8 cellular contexts compared by ENCODE assay signal in the genomic region with DNA sequence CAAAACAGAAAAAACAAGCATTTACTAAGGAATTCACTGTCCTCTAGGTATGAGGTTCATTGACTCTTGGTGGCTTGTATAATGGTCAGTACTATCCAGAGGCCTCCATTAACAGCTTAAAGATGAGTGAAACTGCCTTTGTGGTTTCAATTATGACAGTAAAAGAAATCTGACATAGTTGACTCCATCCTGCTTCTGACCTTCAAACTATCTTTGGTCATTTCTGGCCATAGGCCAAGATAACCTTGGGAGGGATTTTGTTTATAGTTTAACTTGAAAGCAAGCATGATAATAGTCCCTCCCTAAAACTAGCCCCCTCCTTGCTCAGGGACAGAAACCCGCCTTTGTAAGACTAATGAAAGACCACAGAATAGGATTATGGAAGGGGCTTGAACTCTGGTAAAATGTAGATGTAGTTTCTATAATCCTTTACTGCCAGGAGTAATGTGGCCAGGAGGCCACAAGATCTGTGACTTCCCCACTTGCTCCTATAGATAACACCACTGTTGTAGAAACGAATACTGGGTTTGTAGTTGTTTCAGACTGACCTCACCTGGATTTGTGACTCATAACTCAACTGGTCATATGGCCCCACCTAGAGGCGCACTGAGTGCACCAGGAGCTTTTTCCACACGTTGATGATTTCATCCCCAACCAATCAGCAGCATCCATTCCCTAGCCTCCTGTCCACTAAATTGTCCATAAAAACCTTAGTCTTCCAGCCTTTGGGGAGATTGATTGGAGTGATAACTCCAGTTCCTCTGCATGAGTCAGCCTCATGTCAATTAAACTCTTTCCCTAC. TPM values are rescaled to one million over a fixed set of nuclear protein-coding genes. Genes with fewer than 3 reads are reported as not detected.
DNase-seq lines count a peak whose midpoint lies in the region; ATAC-seq and TF ChIP-seq lines count a peak whose summit lies in the region.

No MANE protein-coding gene starts in this region.

- no peak overlapping the region for H3K4me3 ChIP-seq in SU-DHL-6 (ENCODE audit: insufficient read depth, low read length, poor library complexity, severe bottlenecking)
- H3K4me3 ChIP-seq in trophoblast cell (ENCODE audit: low read depth, low read length), result no peak overlapping the region

- H3K4me2 ChIP-seq in SU-DHL-6 (ENCODE audit: low read depth, low read length, poor library complexity, severe bottlenecking) (no peak overlapping the region), trophoblast cell (ENCODE audit: low read length) (no peak overlapping the region)

- H4K8ac ChIP-seq in trophoblast cell (ENCODE audit: low read depth, low read length), result no peak overlapping the region

- no peaks in the 10 kb centered on the region for H3K36me3 Mint-ChIP-seq in endothelial cell (ENCODE audit: low read depth, unreplicated experiment)

- H3K4me1 ChIP-seq in trophoblast cell (ENCODE audit: control insufficient read depth in 1 of 2, insufficient read depth in 2 of 2, low read length in 2 of 2), result peaks cover 5 to 10% of the 10 kb centered on the region in 2 experiments

- TF ChIP-seq CTCF in SU-DHL-6 (IDR thresholded peaks at IDR 0.05; ENCODE audit: insufficient read depth, low read length, poor library complexity, severe bottlenecking) (peak; percentile 39), endothelial cell (IDR thresholded peaks at IDR 0.05; ENCODE audit: unreplicated experiment) (no peak)

- no peak overlapping the region for H3K4ac ChIP-seq in trophoblast cell (ENCODE audit: low read depth, low read length)

- H3K9me3 ChIP-seq in SU-DHL-6 (ENCODE audit: insufficient read depth, low read length) (no peaks in the 10 kb centered on the region), trophoblast cell (ENCODE audit: insufficient read depth, low read depth, low read length) (no peaks in the 10 kb centered on the region)

- H3K27ac Mint-ChIP-seq in endothelial cell (ENCODE audit: unreplicated experiment), result no peak overlapping the region

- H3F3A ChIP-seq in SU-DHL-6 (ENCODE audit: insufficient read depth), result no peaks in the 10 kb centered on the region

- H3K27me3 ChIP-seq in SU-DHL-6 (ENCODE audit: low read length) (no peaks in the 10 kb centered on the region), trophoblast cell (ENCODE audit: insufficient read depth, low read length) (no peaks in the 10 kb centered on the region)

- H3K27me3 Mint-ChIP-seq in endothelial cell (ENCODE audit: unreplicated experiment), result no peaks in the 10 kb centered on the region

- H2BK12ac ChIP-seq in trophoblast cell (ENCODE audit: low read length), result no peak overlapping the region

- H3K36me3 ChIP-seq in SU-DHL-6 (ENCODE audit: low read length), result no peaks in the 10 kb centered on the region
- H3K36me3 ChIP-seq in trophoblast cell (ENCODE audit: control insufficient read depth in 1 of 2, insufficient read depth in 2 of 2, low read length in 2 of 2), result peaks cover 0 to 2% of the 10 kb centered on the region in 2 experiments

- no peak overlapping the region for H3K27ac ChIP-seq in SU-DHL-6 (ENCODE audit: low read depth, low read length)
- peak overlapping the region; percentile 39 for H3K27ac ChIP-seq in trophoblast cell (ENCODE audit: low read depth, low read length)

- no peak overlapping the region for H4K91ac ChIP-seq in trophoblast cell (ENCODE audit: low read depth, low read length)

- no peak overlapping the region for H2AK5ac ChIP-seq in trophoblast cell (ENCODE audit: low read length)

- H3K4me3 Mint-ChIP-seq in endothelial cell (ENCODE audit: unreplicated experiment), result no peak overlapping the region

- no peaks in the 10 kb centered on the region for H3K79me2 ChIP-seq in SU-DHL-6 (ENCODE audit: insufficient read depth, low read length)
- H3K79me2 ChIP-seq in trophoblast cell (ENCODE audit: control insufficient read depth, insufficient read depth, low read length, poor library complexity), result no peaks in the 10 kb centered on the region

- H3K79me1 ChIP-seq in trophoblast cell (ENCODE audit: low read length), result peaks cover 4% of the 10 kb centered on the region

- no peak overlapping the region for H3K9ac ChIP-seq in SU-DHL-6 (ENCODE audit: low read length)
- H3K9ac ChIP-seq in trophoblast cell (ENCODE audit: low read length), result no peak overlapping the region

- H2AFZ ChIP-seq in SU-DHL-6 (ENCODE audit: low read depth, low read length, severe bottlenecking) (no peak overlapping the region), trophoblast cell (ENCODE audit: insufficient read depth, low read length, poor library complexity) (no peak overlapping the region)

- no peaks in the 10 kb centered on the region for H4K20me1 ChIP-seq in SU-DHL-6 (ENCODE audit: low read depth, low read length)

- H3K4me1 Mint-ChIP-seq in endothelial cell (ENCODE audit: unreplicated experiment), result no peaks in the 10 kb centered on the region

- H2BK5ac ChIP-seq in trophoblast cell (ENCODE audit: low read depth, low read length, poor library complexity), result no peak overlapping the region

- no peak overlapping the region for H4K12ac ChIP-seq in trophoblast cell (ENCODE audit: low read depth, low read length)

- no CpG with 5 or more reads among the region's 4 CpGs for WGBS in trophoblast cell (ENCODE audit: extremely low coverage, insufficient coverage, insufficient read length)

- no peaks in the 10 kb centered on the region for H3K9me3 Mint-ChIP-seq in endothelial cell (ENCODE audit: unreplicated experiment)

- H3K18ac ChIP-seq in trophoblast cell (ENCODE audit: low read length), result no peak overlapping the region

- H3K14ac ChIP-seq in trophoblast cell (ENCODE audit: low read length), result no peak overlapping the region

- H3K23ac ChIP-seq in trophoblast cell (ENCODE audit: low read length), result no peak overlapping the region

- ATAC-seq in GM21360 (IDR thresholded peaks at IDR 0.05; ENCODE audit: unreplicated experiment) (peak; percentile 87), HG03439 (IDR thresholded peaks at IDR 0.05; ENCODE audit: unreplicated experiment) (peak; percentile 95)

- no peak overlapping the region for H2BK120ac ChIP-seq in trophoblast cell (ENCODE audit: insufficient read depth, low read length, poor library complexity)

- DNase-seq in NCI-H1417 (lab: John Stamatoyannopoulos, UW) (peak in 2 of 3 experiments; percentile 12 to 61), NCI-H1417 treated with DMSO at 0.1 percent for 48 hours (lab: John Stamatoyannopoulos, UW) (no peak), endothelial cell (ENCODE audit: low spot score) (peak; percentile 12), trophoblast cell (peak; percentile 89 to 92), NCI-H1105 (lab: John Stamatoyannopoulos, UW) (no peak)

- no peaks in the 10 kb centered on the region for H3K9me2 ChIP-seq in SU-DHL-6 (replicated peaks; ENCODE audit: insufficient read depth, low read length)

RNA-seq across cellular contexts. Expression of a gene that starts 8.6 kb away (rescaled TPM):
- total RNA-seq in endothelial cell (ENCODE audit: unreplicated experiment), result 10.4 TPM
- 4.2 and 4.6 TPM in 2 replicates for polyA plus RNA-seq in trophoblast cell (2013)

Comparison
In these comparisons a context has a peak if more than half of its experiments do, and no peak if none do; other contexts are left out.
1. DNase-seq: peak in NCI-H1417 (2 of 3), endothelial cell (single experiment) and trophoblast cell (2 of 2); none in NCI-H1417 treated with DMSO at 0.1 percent for 48 hours (single experiment) and NCI-H1105 (single experiment).